In the genomic region with DNA sequence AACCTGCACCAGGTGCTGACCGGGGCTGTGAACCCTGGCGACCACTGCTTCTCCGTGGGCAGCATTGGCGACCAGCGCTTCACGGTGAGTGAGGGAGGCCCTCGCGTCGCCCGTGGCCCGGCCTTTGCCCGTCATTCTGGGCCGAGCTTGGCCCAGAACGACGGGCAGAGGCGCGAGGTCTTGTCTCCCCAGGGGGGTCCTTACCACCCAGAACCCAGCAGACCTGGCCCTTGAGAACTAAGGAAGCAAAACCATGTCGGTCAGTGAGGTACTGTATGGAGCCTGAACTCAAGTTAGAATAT, we compare ENCODE assay signal across 8 cellular contexts. TPM values are rescaled to one million over a fixed set of nuclear protein-coding genes. Genes with fewer than 3 reads are reported as not detected.
DNase-seq lines count a peak whose midpoint lies in the region; ATAC-seq, FAIRE-seq and TF ChIP-seq lines count a peak whose summit lies in the region.

No MANE protein-coding gene starts in this region.

- intact Hi-C loops in mucosa of descending colon (cut with DNase I, micrococcal nuclease) = loop anchor here in 1 of 2 donors (5.0 kb wide), 1 partner anchor 84 kb away; the partner anchor contains the start of gene DTWD2

- FAIRE-seq in RCC 7860 (lab: Jason Lieb, UNC) = no peak

- no peak for TF ChIP-seq RAD21 in Ishikawa (IDR thresholded peaks at IDR 0.05; ENCODE audit: low read depth)

- ATAC-seq in GM19324 (IDR thresholded peaks at IDR 0.05; ENCODE audit: low FRiP score, unreplicated experiment) = peak; percentile 27
- peak; percentile 19 for ATAC-seq in mucosa of descending colon

- no peak for DNase-seq in AG04449 (ENCODE audit: low read depth, low spot score)
- DNase-seq in choroid plexus epithelial cell (ENCODE audit: low read depth) = peak; percentile 13
- no peak for DNase-seq in mucosa of descending colon
- no peak for DNase-seq in activated gamma-delta T cell treated with Interleukin-2 at 50 U/mL for 16 hours
- no peak for DNase-seq in A172 (ENCODE audit: low spot score)
- DNase-seq in RCC 7860 (ENCODE audit: low spot score) = no peak

- H3K4me3 ChIP-seq in AG04449 (ENCODE audit: low read depth, low read length) = peak overlapping the region; percentile 99
- H3K4me3 ChIP-seq in choroid plexus epithelial cell (ENCODE audit: low read depth, low read length) = peak overlapping the region; percentile 99
- H3K4me3 ChIP-seq in mucosa of descending colon = peak overlapping the region; percentile 58

- no peak for TF ChIP-seq EP300 in Ishikawa (IDR thresholded peaks at IDR 0.05; ENCODE audit: borderline replicate concordance)

- H3K9me3 ChIP-seq in mucosa of descending colon = no peaks in the 10 kb centered on the region

- peaks cover 11% of the 10 kb centered on the region for H3K4me1 ChIP-seq in mucosa of descending colon (ENCODE audit: low read depth)

- CTCF ChIA-PET in AG04449 (lab: Yijun Ruan, JAX) = interaction anchor here (0.8 to 3.3 kb wide), 3 partner anchors 49 to 340 kb away, joined by 4 to 19 read pairs (median 13); partner anchors contain the start of gene DTWD2

- POLR2A ChIA-PET in AG04449 (lab: Yijun Ruan, JAX) = interaction anchor here (1.2 kb wide), 1 partner anchor 84 kb away, joined by 4 read pairs; the partner anchor contains the start of gene DTWD2

- H3K36me3 ChIP-seq in mucosa of descending colon (ENCODE audit: low read depth) = no peaks in the 10 kb centered on the region

- TF ChIP-seq CTCF in AG04449 (IDR thresholded peaks at IDR 0.05; ENCODE audit: insufficient read depth, low read length, missing control alignments) (no peak), choroid plexus epithelial cell (conservative IDR thresholded peaks at IDR 0.05; ENCODE audit: low read depth, low read length) (no peak), mucosa of descending colon (IDR thresholded peaks at IDR 0.05) (no peak)

TF ChIP-seq in Ishikawa, 13 proteins besides CTCF, POLR2A, EP300 and RAD21:
- TF ChIP-seq NFIC (IDR thresholded peaks at IDR 0.05) (no peak), CREB1 (IDR thresholded peaks at IDR 0.05; ENCODE audit: low read depth) (no peak), ZBTB7A (IDR thresholded peaks at IDR 0.05; ENCODE audit: low read depth) (peak; percentile 61; the same call in 1 of the 2 replicates), YY1 (IDR thresholded peaks at IDR 0.05; ENCODE audit: low read depth) (no peak), FOXM1 (IDR thresholded peaks at IDR 0.05; ENCODE audit: borderline replicate concordance, low read depth) (no peak), TEAD4 (IDR thresholded peaks at IDR 0.05) (no peak), CEBPB (IDR thresholded peaks at IDR 0.05) (no peak)
- TF ChIP-seq, protein P1, sequence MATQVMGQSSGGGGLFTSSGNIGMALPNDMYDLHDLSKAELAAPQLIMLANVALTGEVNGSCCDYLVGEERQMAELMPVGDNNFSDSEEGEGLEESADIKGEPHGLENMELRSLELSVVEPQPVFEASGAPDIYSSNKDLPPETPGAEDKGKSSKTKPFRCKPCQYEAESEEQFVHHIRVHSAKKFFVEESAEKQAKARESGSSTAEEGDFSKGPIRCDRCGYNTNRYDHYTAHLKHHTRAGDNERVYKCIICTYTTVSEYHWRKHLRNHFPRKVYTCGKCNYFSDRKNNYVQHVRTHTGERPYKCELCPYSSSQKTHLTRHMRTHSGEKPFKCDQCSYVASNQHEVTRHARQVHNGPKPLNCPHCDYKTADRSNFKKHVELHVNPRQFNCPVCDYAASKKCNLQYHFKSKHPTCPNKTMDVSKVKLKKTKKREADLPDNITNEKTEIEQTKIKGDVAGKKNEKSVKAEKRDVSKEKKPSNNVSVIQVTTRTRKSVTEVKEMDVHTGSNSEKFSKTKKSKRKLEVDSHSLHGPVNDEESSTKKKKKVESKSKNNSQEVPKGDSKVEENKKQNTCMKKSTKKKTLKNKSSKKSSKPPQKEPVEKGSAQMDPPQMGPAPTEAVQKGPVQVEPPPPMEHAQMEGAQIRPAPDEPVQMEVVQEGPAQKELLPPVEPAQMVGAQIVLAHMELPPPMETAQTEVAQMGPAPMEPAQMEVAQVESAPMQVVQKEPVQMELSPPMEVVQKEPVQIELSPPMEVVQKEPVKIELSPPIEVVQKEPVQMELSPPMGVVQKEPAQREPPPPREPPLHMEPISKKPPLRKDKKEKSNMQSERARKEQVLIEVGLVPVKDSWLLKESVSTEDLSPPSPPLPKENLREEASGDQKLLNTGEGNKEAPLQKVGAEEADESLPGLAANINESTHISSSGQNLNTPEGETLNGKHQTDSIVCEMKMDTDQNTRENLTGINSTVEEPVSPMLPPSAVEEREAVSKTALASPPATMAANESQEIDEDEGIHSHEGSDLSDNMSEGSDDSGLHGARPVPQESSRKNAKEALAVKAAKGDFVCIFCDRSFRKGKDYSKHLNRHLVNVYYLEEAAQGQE (IDR thresholded peaks at IDR 0.05; ENCODE audit: low read depth) = no peak
- TF ChIP-seq, protein P2, sequence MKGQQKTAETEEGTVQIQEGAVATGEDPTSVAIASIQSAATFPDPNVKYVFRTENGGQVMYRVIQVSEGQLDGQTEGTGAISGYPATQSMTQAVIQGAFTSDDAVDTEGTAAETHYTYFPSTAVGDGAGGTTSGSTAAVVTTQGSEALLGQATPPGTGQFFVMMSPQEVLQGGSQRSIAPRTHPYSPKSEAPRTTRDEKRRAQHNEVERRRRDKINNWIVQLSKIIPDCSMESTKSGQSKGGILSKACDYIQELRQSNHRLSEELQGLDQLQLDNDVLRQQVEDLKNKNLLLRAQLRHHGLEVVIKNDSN (IDR thresholded peaks at IDR 0.05) = no peak
TF ChIP-seq in Ishikawa: peak in this region for 1.

RNA-seq across cellular contexts. Expression of gene DMXL1, which starts 0.6 kb away (rescaled TPM):
- 10 to 100 TPM; 34.7 to 60.0 (median 51.0) TPM for total RNA-seq in mucosa of descending colon
- 21.7 and 35.5 TPM in 2 replicates for total RNA-seq in A172 (2014; rRNA removed; shearing (Covaris generic))
